ENCODE assay signal across 1 cellular context in the genomic region with DNA sequence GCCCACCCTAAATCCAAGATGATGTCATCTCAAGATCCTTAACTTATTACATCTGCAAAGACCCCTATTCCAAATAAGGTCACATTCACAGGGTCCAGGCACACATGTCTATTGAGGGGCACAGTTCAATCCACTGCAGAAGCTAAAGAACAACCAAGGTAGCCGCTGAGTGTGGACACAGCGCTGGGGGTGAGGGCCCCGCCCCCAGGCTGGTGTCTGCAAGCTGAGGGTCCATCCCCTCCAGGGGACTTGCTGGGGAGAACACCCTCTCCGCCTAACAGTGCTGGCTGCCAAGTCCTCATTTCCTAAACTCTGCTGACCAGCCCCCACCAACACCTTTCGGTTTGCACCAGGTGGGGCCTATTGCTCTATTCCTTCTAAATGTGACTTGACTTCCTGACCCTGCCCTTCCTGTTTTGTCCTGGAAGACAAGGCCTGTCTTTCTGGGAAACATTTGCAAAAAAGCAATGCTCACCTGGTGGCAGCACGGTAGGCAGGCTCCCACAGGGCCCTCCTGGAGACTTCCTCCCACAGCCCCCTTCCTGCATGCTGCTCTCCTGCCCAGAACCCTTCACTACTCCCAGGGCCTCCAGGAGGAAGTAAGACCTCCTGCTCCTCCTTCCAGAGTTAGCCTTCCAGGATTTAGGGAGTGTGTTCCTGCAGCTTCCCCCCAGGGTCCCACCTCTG.
TF ChIP-seq lines count a peak whose summit lies in the region.

No MANE protein-coding gene starts in this region.

TF ChIP-seq in HepG2, 621 proteins besides CTCF, POLR2A, EP300 and RAD21:
- TF ChIP-seq ATF7 (IDR thresholded peaks at IDR 0.05), result peak; percentile 82
- TF ChIP-seq ATF7 (CRISPR knock-in tag; IDR thresholded peaks at IDR 0.05), result no peak
- TF ChIP-seq ZNF234 (CRISPR knock-in tag; conservative IDR thresholded peaks at IDR 0.05), result no peak
